ENCODE assay signal across 28 cellular contexts in the genomic region with DNA sequence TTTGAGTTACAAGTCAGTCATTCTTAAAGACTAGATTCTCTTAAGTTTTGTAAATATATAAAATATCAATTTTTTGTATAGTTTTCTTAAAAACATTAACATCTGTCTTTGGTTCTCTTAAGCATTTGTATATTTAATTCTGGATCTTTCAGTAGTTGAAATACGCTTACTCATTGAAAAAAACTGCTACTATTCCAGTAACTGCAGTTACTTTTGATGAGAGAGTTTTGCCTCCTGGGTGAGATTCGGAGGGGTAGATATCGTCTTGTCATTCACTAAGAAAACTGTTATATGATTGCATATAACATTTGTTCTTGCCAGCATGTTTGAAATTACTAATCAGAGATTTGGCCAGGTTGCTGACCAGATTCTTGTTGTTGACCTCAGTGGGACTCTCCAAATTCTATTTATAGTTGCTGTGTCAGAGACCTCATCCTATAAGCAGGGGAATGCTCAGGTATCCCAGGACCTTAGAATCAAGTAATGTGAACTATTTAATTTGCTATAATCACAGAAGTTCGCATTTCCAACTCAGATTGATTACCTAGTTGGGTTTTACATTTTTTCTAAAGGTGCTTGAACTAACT. TPM values are rescaled to one million over a fixed set of nuclear protein-coding genes. Genes with fewer than 3 reads are reported as not detected.
A peak's percentile ranks its signal among the peaks of the same experiment; 100 is the strongest.
DNase-seq lines count a peak whose midpoint lies in the region; ATAC-seq and TF ChIP-seq lines count a peak whose summit lies in the region.
"Had no signal": no experiment of that assay in that cellular context is flagged by ENCODE, and none has a peak within 500 bp of the region (broad histone marks: within the 10 kb centered on the region; RNA-seq: fewer than 3 reads in every experiment).

No MANE protein-coding gene starts in this region.

- WGBS in testis, 2 donors = 82 to 88% methylated on average over 4 of the region's 4 CpGs

- DNase-seq in left ventricle myocardium inferior (no peak), left cardiac atrium (no peak), astrocyte of the hippocampus (ENCODE audit: low read depth, low spot score) (peak; percentile 33), kidney tubule cell (ENCODE audit: low spot score) (peak; percentile 45), left lobe of liver (ENCODE audit: low spot score) (no peak), breast epithelium (ENCODE audit: low spot score in 2 of 2) (no peak), testis (no peak)
- no peak for DNase-seq in activated CD4-positive, alpha-beta T cell treated with anti-CD3 and anti-CD28 coated beads for 48 hours
- DNase-seq: activated CD4-positive, alpha-beta T cell treated with anti-CD3 and anti-CD28 coated beads for 36 hours; activated T-cell treated with anti-CD3 and anti-CD28 coated beads, Interleukin-2, amount 50 U/mL, for 4 hours; brain microvascular endothelial cell; CD4-positive, alpha-beta memory T cell; effector memory CD4-positive, alpha-beta T cell; hypothalamus; immature natural killer cell; naive B cell; NCI-H2081; NCI-H226; NCI-H748 treated with DMSO at 0.1 percent for 48 hours; RPMI8226; SK-N-SH; stimulated activated CD4-positive, alpha-beta T cell treated with anti-CD3 and anti-CD28 coated beads, Interleukin-1b, Interleukin-23, amount 100 ng/mL, for 48 hours; stimulated activated CD8-positive, alpha-beta memory T cell treated with anti-CD3 and anti-CD28 coated beads, Interleukin-4, amount 100 ng/mL, for 48 hours; T-helper 17 cell; transverse colon had no signal

- TF ChIP-seq POLR2A in breast epithelium (IDR thresholded peaks at IDR 0.05) (no peak), testis (IDR thresholded peaks at IDR 0.05) (no peak)

- ATAC-seq in left cardiac atrium (no peak), left lobe of liver (no peak)
- ATAC-seq: activated CD4-positive, alpha-beta T cell treated with anti-CD3 and anti-CD28 coated beads for 36 hours; activated T-cell treated with anti-CD3 and anti-CD28 coated beads, Interleukin-2, amount 50 U/mL, for 4 hours; esophagus mucosa; T-helper 17 cell had no signal

- H3K27me3 ChIP-seq in left ventricle myocardium inferior (ENCODE audit: low read depth) = no peaks in the 10 kb centered on the region
- H3K27me3 ChIP-seq in breast epithelium = no peaks in the 10 kb centered on the region
- no peaks in the 10 kb centered on the region for H3K27me3 ChIP-seq in testis
- H3K27me3 ChIP-seq: brain microvascular endothelial cell, neutrophil, transverse colon had no signal

- H3K9me3 ChIP-seq in left ventricle myocardium inferior (replicated peaks) (no peaks in the 10 kb centered on the region), breast epithelium (no peaks in the 10 kb centered on the region), testis (no peaks in the 10 kb centered on the region)
- H3K9me3 ChIP-seq: neutrophil, SK-N-SH, transverse colon had no signal

- H3K36me3 ChIP-seq in left ventricle myocardium inferior = no peaks in the 10 kb centered on the region
- H3K36me3 ChIP-seq in breast epithelium = no peaks in the 10 kb centered on the region
- H3K36me3 ChIP-seq in testis (ENCODE audit: low read depth, missing control alignments) = no peaks in the 10 kb centered on the region
- H3K36me3 ChIP-seq: brain microvascular endothelial cell, neutrophil, transverse colon had no signal

- H3K4me1 ChIP-seq in left ventricle myocardium inferior (peaks cover 90% of the 10 kb centered on the region), breast epithelium (peaks cover 0 to 7% of the 10 kb centered on the region in 2 donors), testis (peaks cover 8% of the 10 kb centered on the region)

- intact Hi-C loops in left ventricle myocardium inferior (cut with micrococcal nuclease) (no loop called here), left cardiac atrium (cut with DNase I) (no loop called here), breast epithelium (cut with DNase I; ENCODE audit: low total_unique reads) (no loop called here), testis (cut with DNase I; ENCODE audit: low total_unique reads) (no loop called here)

- TF ChIP-seq CTCF in left ventricle myocardium inferior (IDR thresholded peaks at IDR 0.05; ENCODE audit: borderline replicate concordance) (no peak), breast epithelium (IDR thresholded peaks at IDR 0.05) (no peak), testis (IDR thresholded peaks at IDR 0.05) (no peak)

- H3K4me3 ChIP-seq in left ventricle myocardium inferior (no peak overlapping the region), breast epithelium (no peak overlapping the region), testis (no peak overlapping the region)
- H3K4me3 ChIP-seq: smooth muscle cell, transverse colon had no signal

- H3K27ac ChIP-seq in left ventricle myocardium inferior (replicated peaks) (peak overlapping the region; percentile 32), breast epithelium (no peak overlapping the region), testis (no peak overlapping the region)
- H3K27ac ChIP-seq: brain microvascular endothelial cell, transverse colon had no signal

RNA-seq across cellular contexts. Expression of a gene that starts 7.9 kb away (rescaled TPM):
- total RNA-seq in left ventricle myocardium inferior = 26.4 TPM
- 10 to 100 TPM; 25.9 to 27.4 TPM for total RNA-seq in left cardiac atrium
- total RNA-seq in left lobe of liver = 31.0 TPM
- total RNA-seq in breast epithelium = 10 to 100 TPM; 28.2 to 30.6 (median 28.5) TPM
- total RNA-seq in testis = 10 to 100 TPM; 55.7 to 73.4 TPM
- polyA plus RNA-seq in testis (ENCODE audit: insufficient read depth, low read depth, low replicate concordance) = 36.7 TPM

Comparison
In these comparisons a context has a peak if more than half of its experiments do, and no peak if none do; other contexts are left out.
1. DNase-seq: peak in astrocyte of the hippocampus (single experiment) and kidney tubule cell (single experiment); none in left ventricle myocardium inferior (single experiment), left cardiac atrium (single experiment), activated CD4-positive, alpha-beta T cell treated with anti-CD3 and anti-CD28 coated beads for 48 hours (single experiment), left lobe of liver (single experiment), breast epithelium (0 of 2) and testis (single experiment).